ENCODE assay signal across 18 cellular contexts in genomic region chr13:44620057-44620456, GRCh38. TPM values are rescaled to one million over a fixed set of nuclear protein-coding genes. Genes with fewer than 3 reads are reported as not detected.
DNase-seq lines count a peak whose midpoint lies in the region; ATAC-seq and TF ChIP-seq lines count a peak whose summit lies in the region.
"Had no signal": no experiment of that assay in that cellular context is flagged by ENCODE, and none has a peak within 500 bp of the region (broad histone marks: within the 10 kb centered on the region; RNA-seq: fewer than 3 reads in every experiment).

No MANE protein-coding gene starts in this region.

- no peak overlapping the region for H4K5ac ChIP-seq in IMR-90 (ENCODE audit: low read depth, low read length)

- no peak overlapping the region for H3K18ac ChIP-seq in IMR-90 (ENCODE audit: low read depth, low read length)

- no peak overlapping the region for H2BK15ac ChIP-seq in IMR-90 (ENCODE audit: low read depth, low read length)

- dilution Hi-C loops in IMR-90 (cut with HindIII; ENCODE audit: low sequenced_read_pairs, unreplicated experiment): no loop called here

- H3K4ac ChIP-seq in IMR-90 (ENCODE audit: low read depth, low read length): no peak overlapping the region

- no peak overlapping the region for H3K9ac ChIP-seq in IMR-90 (ENCODE audit: low read depth, low read length)

- no peak overlapping the region for H2BK120ac ChIP-seq in IMR-90 (ENCODE audit: low read depth, low read length)

- no peak overlapping the region for H3K4me2 ChIP-seq in IMR-90 (ENCODE audit: low read depth, low read length)

- no peak overlapping the region for H3K23ac ChIP-seq in IMR-90 (ENCODE audit: low read depth, low read length)

- no peak for TF ChIP-seq RAD21 in IMR-90 (IDR thresholded peaks at IDR 0.05; ENCODE audit: low read length)

- H3K27me3 ChIP-seq in IMR-90 (ENCODE audit: control insufficient read depth, insufficient read depth, low read length): no peaks in the 10 kb centered on the region
- no peaks in the 10 kb centered on the region for H3K27me3 ChIP-seq in left lung
- H3K27me3 ChIP-seq in dorsolateral prefrontal cortex: no peaks in the 10 kb centered on the region
- H3K27me3 ChIP-seq in effector memory CD4-positive, alpha-beta T cell (replicated peaks; ENCODE audit: control insufficient read depth, insufficient read depth, low read length, poor library complexity, severe bottlenecking): no peaks in the 10 kb centered on the region

- intact Hi-C loops in IMR-90 (cut with micrococcal nuclease): no loop called here
- intact Hi-C loops in left lung (cut with DNase I): no loop called here
- intact Hi-C loops in dorsolateral prefrontal cortex (cut with DNase I): no loop called here

- CTCF ChIA-PET in IMR-90 (lab: Yijun Ruan, JAX): interaction anchor here (1.5 kb wide), 1 partner anchor 28 kb away, joined by 4 read pairs; no protein-coding TSS in a partner anchor

- in situ Hi-C loops in IMR-90 (cut with MboI; ENCODE audit: low sequenced_read_pairs): no loop called here

- H2BK20ac ChIP-seq in IMR-90 (ENCODE audit: low read depth, low read length): no peak overlapping the region

- BruUV-seq in IMR-90 (replicated peaks; lab: Mats Ljungman, UMichigan): no TSS peak

- no peak overlapping the region for H3K56ac ChIP-seq in IMR-90 (ENCODE audit: extremely low read depth, insufficient read depth, low read length)

- H4K91ac ChIP-seq in IMR-90 (ENCODE audit: insufficient read depth, low read depth, low read length): no peak overlapping the region

- no peak overlapping the region for H2AK9ac ChIP-seq in IMR-90 (replicated peaks; ENCODE audit: low read depth, low read length, poor library complexity)

- H3K27ac ChIP-seq in IMR-90 (ENCODE audit: insufficient read depth, low read length): no peak overlapping the region
- no peak overlapping the region for H3K27ac ChIP-seq in left lung
- H3K27ac ChIP-seq in dorsolateral prefrontal cortex: no peak overlapping the region
- H3K27ac ChIP-seq in effector memory CD4-positive, alpha-beta T cell (ENCODE audit: insufficient read depth, low read length, poor library complexity, severe bottlenecking): no peak overlapping the region
- H3K27ac ChIP-seq: SK-N-MC had no signal

- H4K20me1 ChIP-seq in IMR-90 (ENCODE audit: insufficient read depth, low read length): no peaks in the 10 kb centered on the region

- no peak for TF ChIP-seq POLR2A in IMR-90 (IDR thresholded peaks at IDR 0.05; ENCODE audit: low read depth, low read length)

- H2BK5ac ChIP-seq in IMR-90 (ENCODE audit: low read depth, low read length, poor library complexity, severe bottlenecking): no peak overlapping the region

- H3K4me3 ChIP-seq in IMR-90 (ENCODE audit: insufficient read depth, low read depth, low read length): no peak overlapping the region
- H3K4me3 ChIP-seq in epithelial cell of esophagus (ENCODE audit: low read length): no peak overlapping the region
- H3K4me3 ChIP-seq in left lung: no peak overlapping the region
- H3K4me3 ChIP-seq in dorsolateral prefrontal cortex: no peak overlapping the region
- H3K4me3 ChIP-seq in effector memory CD4-positive, alpha-beta T cell (ENCODE audit: insufficient read depth, low read depth, low read length, poor library complexity, severe bottlenecking): no peak overlapping the region
- H3K4me3 ChIP-seq: lung, SK-N-MC had no signal

- H3K79me1 ChIP-seq in IMR-90 (ENCODE audit: low read depth in 1 of 2, low read length in 2 of 2): no peaks in the 10 kb centered on the region

- H3K36me3 ChIP-seq in IMR-90 (ENCODE audit: control insufficient read depth, insufficient read depth, low read length) (no peaks in the 10 kb centered on the region), left lung (no peaks in the 10 kb centered on the region)
- H3K36me3 ChIP-seq in effector memory CD4-positive, alpha-beta T cell (ENCODE audit: control insufficient read depth, insufficient read depth, low read length): no peaks in the 10 kb centered on the region

- TF ChIP-seq CTCF in IMR-90 (conservative IDR thresholded peaks at IDR 0.05; ENCODE audit: low read depth, low read length) (no peak), epithelial cell of esophagus (IDR thresholded peaks at IDR 0.05; ENCODE audit: insufficient read depth, low read depth, low read length, missing control alignments) (no peak), left lung (IDR thresholded peaks at IDR 0.05) (no peak), dorsolateral prefrontal cortex (IDR thresholded peaks at IDR 0.05 in 54 of 56, conservative IDR thresholded peaks at IDR 0.05 in 2 of 56; ENCODE audit: low read depth in 1 of 56, partially characterized antibody in 56 of 56) (no peak)

- no peak overlapping the region for H2AK5ac ChIP-seq in IMR-90 (ENCODE audit: low read depth, low read length)

- H3K14ac ChIP-seq in IMR-90 (replicated peaks; ENCODE audit: low read depth, low read length): no peak overlapping the region

- ATAC-seq in IMR-90 (ENCODE audit: low read depth) (peak; percentile 51), left lung (peak; percentile 59), HG02798 (IDR thresholded peaks at IDR 0.05; ENCODE audit: poor library complexity, unreplicated experiment) (no peak)
- ATAC-seq: activated naive CD8-positive, alpha-beta T cell treated with anti-CD3 and anti-CD28 coated beads, Interleukin-2, amount 50 U/mL, for 24 hours; sciatic nerve had no signal

- H4K8ac ChIP-seq in IMR-90 (ENCODE audit: low read depth in 2 of 2, low read length in 2 of 2): no peak overlapping the region

- no peaks in the 10 kb centered on the region for H3K9me1 ChIP-seq in IMR-90 (ENCODE audit: insufficient read depth, low read length)

- H3K9me3 ChIP-seq in IMR-90 (ENCODE audit: control insufficient read depth, insufficient read depth, low read length) (no peaks in the 10 kb centered on the region), left lung (no peaks in the 10 kb centered on the region)
- H3K9me3 ChIP-seq in effector memory CD4-positive, alpha-beta T cell (ENCODE audit: control insufficient read depth, low read length): no peaks in the 10 kb centered on the region

- DNase-seq in COLO829 (ENCODE audit: low spot score) (peak; percentile 23), IMR-90 (peak; percentile 45), epithelial cell of esophagus (ENCODE audit: low read depth) (peak; percentile 80), left lung (no peak), dorsolateral prefrontal cortex (no peak), GM19240 (ENCODE audit: insufficient read length, low spot score) (no peak)
- no peak for DNase-seq in effector memory CD4-positive, alpha-beta T cell
- DNase-seq: activated CD4-positive, alpha-beta T cell treated with anti-CD3 and anti-CD28 coated beads, Interleukin-2, amount 50 U/mL, for 48 hours; activated naive CD8-positive, alpha-beta T cell treated with anti-CD3 and anti-CD28 coated beads, Interleukin-2, amount 50 U/mL, for 24 hours; activated T-cell treated with anti-CD3 and anti-CD28 coated beads, Interleukin-2, amount 50 U/mL, for 48 hours; NCI-H446; nephron progenitor cell; stimulated activated CD4-positive, alpha-beta T cell treated with anti-CD3 and anti-CD28 coated beads, Interleukin-2, amount 100 ng/mL, for 48 hours; stimulated activated CD8-positive, alpha-beta memory T cell treated with anti-CD3 and anti-CD28 coated beads, Interleukin-4, amount 100 ng/mL, for 48 hours had no signal

- H2AFZ ChIP-seq in IMR-90 (replicated peaks; ENCODE audit: low read length, poor library complexity): no peak overlapping the region

- POLR2A ChIA-PET in IMR-90 (lab: Charles Lee; ENCODE audit: unreplicated experiment): no interaction called here

- no peaks in the 10 kb centered on the region; the same call in 1 of the 2 replicates for H3K4me1 ChIP-seq in IMR-90 (ENCODE audit: control insufficient read depth, insufficient read depth, low read length)
- H3K4me1 ChIP-seq in left lung: no peaks in the 10 kb centered on the region
- H3K4me1 ChIP-seq in effector memory CD4-positive, alpha-beta T cell (ENCODE audit: control insufficient read depth, insufficient read depth, low read length, poor library complexity, severe bottlenecking): no peaks in the 10 kb centered on the region

TF ChIP-seq in IMR-90, 13 proteins besides CTCF, POLR2A, EP300 and RAD21:
- TF ChIP-seq SMC3 (IDR thresholded peaks at IDR 0.05; ENCODE audit: low read depth, low read length) (no peak), USF2 (IDR thresholded peaks at IDR 0.05; ENCODE audit: low read depth, low read length) (no peak), MAFK (IDR thresholded peaks at IDR 0.05; ENCODE audit: low read depth, low read length) (peak; percentile 53), CEBPB (IDR thresholded peaks at IDR 0.05; ENCODE audit: low read depth, low read length) (no peak), NFE2L2 (IDR thresholded peaks at IDR 0.05; ENCODE audit: low read depth, low read length) (no peak), BHLHE40 (IDR thresholded peaks at IDR 0.05; ENCODE audit: low read depth, low read length) (peak; percentile 66; the same call in 1 of the 2 replicates), FOS (IDR thresholded peaks at IDR 0.05; ENCODE audit: low read depth, low read length) (no peak)

RNA-seq across cellular contexts. Expression of gene TSC22D1, which starts 43.9 kb away (rescaled TPM):
- 30.8 and 52.2 TPM in 2 replicates for total RNA-seq in IMR-90 (2012; rRNA removed)
- polyA plus RNA-seq in IMR-90 (2012; rRNA removed): 42.2 and 44.9 TPM in 2 replicates
- 31.4 and 37.1 TPM in 2 replicates for polyA plus RNA-seq in IMR-90 (2012; cell fraction: cytosol; rRNA removed)
- polyA plus RNA-seq in IMR-90 (2012; cell fraction: nucleus; rRNA removed; ENCODE audit: low replicate concordance): 42.3 and 132 TPM in 2 replicates
- 100 to 1,000 TPM in 1 of 2 donors, 10 to 100 TPM in 1; 95.4 to 103 TPM for total RNA-seq in left lung
- total RNA-seq in dorsolateral prefrontal cortex: 100 to 1,000 TPM; 179 to 705 (median 421) TPM

Comparison
In these comparisons a context has a peak if more than half of its experiments do, and no peak if none do; other contexts are left out.
1. DNase-seq: peak in COLO829 (single experiment), IMR-90 (single experiment) and epithelial cell of esophagus (single experiment); none in left lung (0 of 2), dorsolateral prefrontal cortex (0 of 10), effector memory CD4-positive, alpha-beta T cell (0 of 3) and GM19240 (single experiment).